8 cellular contexts compared by ENCODE assay signal in the genomic region with DNA sequence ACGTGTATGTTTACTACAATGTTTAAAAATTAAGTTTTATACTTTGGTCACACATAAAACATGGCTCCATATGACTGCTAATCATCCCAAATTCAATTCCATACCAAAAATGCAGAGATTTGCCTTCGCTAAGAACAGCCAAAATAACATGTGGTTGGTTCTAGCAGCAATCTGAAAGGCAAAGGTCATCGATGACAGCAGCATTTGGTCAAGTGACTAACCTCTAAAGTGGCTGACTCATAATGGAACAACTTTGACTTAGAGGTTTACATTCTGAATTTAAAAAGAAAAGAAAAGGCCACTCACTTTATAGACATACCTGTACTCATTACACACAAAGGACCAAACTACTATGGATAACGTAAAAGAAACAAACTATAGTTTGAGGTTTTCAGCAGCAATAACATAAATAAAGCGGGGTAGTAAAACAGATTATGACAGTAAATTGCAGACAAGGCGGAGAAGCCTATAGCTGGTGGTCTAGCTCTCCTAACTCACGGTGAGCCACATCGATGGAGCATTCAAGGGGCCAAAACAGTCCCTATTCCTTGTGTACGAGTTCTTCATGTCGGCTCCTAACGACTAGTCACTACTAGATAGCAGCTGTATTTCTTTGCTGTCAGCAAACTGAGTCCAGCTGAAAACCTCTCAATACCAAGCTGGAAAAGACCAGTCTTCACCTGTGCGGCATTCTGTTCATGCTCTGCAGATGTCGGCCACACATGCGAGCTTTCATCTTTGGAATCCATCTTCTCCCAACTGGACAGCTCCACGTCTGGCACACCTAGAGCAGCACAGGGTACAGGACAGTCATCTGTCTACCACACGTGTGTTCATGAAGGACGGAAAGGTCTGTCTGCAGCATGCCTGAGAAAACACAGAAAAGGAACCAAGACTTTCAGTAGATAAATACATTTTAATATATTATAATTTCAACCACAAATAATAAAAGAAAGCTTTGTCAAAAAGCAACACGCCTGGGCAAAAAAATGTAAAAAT. TPM values are rescaled to one million over a fixed set of nuclear protein-coding genes. Genes with fewer than 3 reads are reported as not detected.
DNase-seq lines count a peak whose midpoint lies in the region; ATAC-seq lines count a peak whose summit lies in the region.

No MANE protein-coding gene starts in this region.

- peaks cover 6% of the 10 kb centered on the region for H3K4me1 Mint-ChIP-seq in activated T-helper 17 cell treated with anti-CD3 and anti-CD28 coated beads, Interleukin-2, amount 50 U/mL, for 72 hours
- H3K4me1 Mint-ChIP-seq in stimulated activated effector memory CD8-positive, alpha-beta T cell treated with anti-CD3 and anti-CD28 coated beads, Interleukin-12 subunit alpha, Interleukin-12 subunit beta, amount 100 ng/mL, for 72 hours = peaks cover 14% of the 10 kb centered on the region

- no peak overlapping the region for H3K27ac ChIP-seq in BLaER1

- H3K36me3 Mint-ChIP-seq in activated T-helper 17 cell treated with anti-CD3 and anti-CD28 coated beads, Interleukin-2, amount 50 U/mL, for 72 hours (ENCODE audit: low read depth) = peaks cover 44% of the 10 kb centered on the region
- H3K36me3 Mint-ChIP-seq in stimulated activated effector memory CD8-positive, alpha-beta T cell treated with anti-CD3 and anti-CD28 coated beads, Interleukin-12 subunit alpha, Interleukin-12 subunit beta, amount 100 ng/mL, for 72 hours = peaks cover 18% of the 10 kb centered on the region

- no peaks in the 10 kb centered on the region for H4K20me1 ChIP-seq in BLaER1

- H3K9ac ChIP-seq in BLaER1 = no peak overlapping the region

- DNase-seq in GM19240 (ENCODE audit: insufficient read length, low spot score) (peak; percentile 24), NCI-H2107 (lab: John Stamatoyannopoulos, UW) (no peak), epidermal melanocyte (ENCODE audit: insufficient read length, low spot score) (no peak), NCI-H1694 (lab: John Stamatoyannopoulos, UW) (no peak)
- DNase-seq in stimulated activated effector memory CD8-positive, alpha-beta T cell treated with anti-CD3 and anti-CD28 coated beads, Interleukin-12 subunit alpha, Interleukin-12 subunit beta, amount 100 ng/mL, for 72 hours (ENCODE audit: low spot score in 2 of 2) = no peak

- H3K36me3 ChIP-seq in BLaER1 = peaks cover 21% of the 10 kb centered on the region

- peak overlapping the region; percentile 9 for H3K27ac Mint-ChIP-seq in activated T-helper 17 cell treated with anti-CD3 and anti-CD28 coated beads, Interleukin-2, amount 50 U/mL, for 72 hours
- no peak overlapping the region for H3K27ac Mint-ChIP-seq in stimulated activated effector memory CD8-positive, alpha-beta T cell treated with anti-CD3 and anti-CD28 coated beads, Interleukin-12 subunit alpha, Interleukin-12 subunit beta, amount 100 ng/mL, for 72 hours

- no peak overlapping the region for H3K4me3 ChIP-seq in BLaER1

- peak overlapping the region; percentile 11 for H3K4me3 Mint-ChIP-seq in activated T-helper 17 cell treated with anti-CD3 and anti-CD28 coated beads, Interleukin-2, amount 50 U/mL, for 72 hours
- no peak overlapping the region for H3K4me3 Mint-ChIP-seq in stimulated activated effector memory CD8-positive, alpha-beta T cell treated with anti-CD3 and anti-CD28 coated beads, Interleukin-12 subunit alpha, Interleukin-12 subunit beta, amount 100 ng/mL, for 72 hours

- peaks cover 65% of the 10 kb centered on the region for H3K4me1 ChIP-seq in BLaER1

- H3K9me3 ChIP-seq in BLaER1 = no peaks in the 10 kb centered on the region

- H3K27me3 ChIP-seq in BLaER1 = no peaks in the 10 kb centered on the region

- H3K4me2 ChIP-seq in BLaER1 = peak overlapping the region; percentile 55

- H3K9me3 Mint-ChIP-seq in activated T-helper 17 cell treated with anti-CD3 and anti-CD28 coated beads, Interleukin-2, amount 50 U/mL, for 72 hours = no peaks in the 10 kb centered on the region
- no peaks in the 10 kb centered on the region for H3K9me3 Mint-ChIP-seq in stimulated activated effector memory CD8-positive, alpha-beta T cell treated with anti-CD3 and anti-CD28 coated beads, Interleukin-12 subunit alpha, Interleukin-12 subunit beta, amount 100 ng/mL, for 72 hours

- no peaks in the 10 kb centered on the region for H3K27me3 Mint-ChIP-seq in activated T-helper 17 cell treated with anti-CD3 and anti-CD28 coated beads, Interleukin-2, amount 50 U/mL, for 72 hours

- ATAC-seq in HG03159 (IDR thresholded peaks at IDR 0.05; ENCODE audit: unreplicated experiment) = peak; percentile 86
- ATAC-seq in activated T-helper 17 cell treated with anti-CD3 and anti-CD28 coated beads, Interleukin-2, amount 50 U/mL, for 72 hours (replicated peaks) = peak; percentile 99
- ATAC-seq in stimulated activated effector memory CD8-positive, alpha-beta T cell treated with anti-CD3 and anti-CD28 coated beads, Interleukin-12 subunit alpha, Interleukin-12 subunit beta, amount 100 ng/mL, for 72 hours = peak; percentile 96

RNA-seq across cellular contexts. Expression of a gene that starts 42.1 kb away (rescaled TPM):
- total RNA-seq in activated T-helper 17 cell treated with anti-CD3 and anti-CD28 coated beads, Interleukin-2, amount 50 U/mL, for 72 hours = 10 to 100 TPM; 12.2 to 16.6 TPM
